ENCODE assay signal across 25 cellular contexts in the genomic region with DNA sequence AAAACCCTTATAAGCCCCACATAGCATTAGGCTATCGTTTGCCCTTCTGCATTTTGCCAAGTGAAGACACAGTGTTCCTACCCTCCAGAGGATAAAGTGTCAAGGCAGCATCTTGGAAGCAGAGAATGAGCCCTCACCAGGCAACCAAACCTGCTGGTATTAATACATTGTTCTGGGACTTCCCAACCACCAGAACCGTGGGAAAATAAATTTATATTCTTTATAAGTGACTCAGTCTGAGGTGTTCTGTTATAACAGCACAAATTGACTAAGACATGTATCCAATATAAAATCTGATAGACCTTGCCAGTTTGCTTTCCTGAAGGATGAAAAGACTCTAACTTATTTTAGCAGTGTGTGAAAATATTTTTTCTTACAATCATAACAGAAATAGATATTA.
"Had no signal": no experiment of that assay in that cellular context is flagged by ENCODE, and none has a peak within 500 bp of the region (broad histone marks: within the 10 kb centered on the region; RNA-seq: fewer than 3 reads in every experiment).

No MANE protein-coding gene starts in this region.

- H3K9me3 ChIP-seq: gastroesophageal sphincter had no signal

- H3K27ac ChIP-seq: gastroesophageal sphincter, heart right ventricle, VCaP had no signal

- H3K4me1 Mint-ChIP-seq: activated B cell treated with CpG ODN at 0.5 μM for 24 hours; activated T-helper 17 cell treated with anti-CD3 and anti-CD28 coated beads, Interleukin-2, amount 50 U/mL, for 72 hours had no signal

- ATAC-seq: activated CD4-positive, CD25-positive, alpha-beta regulatory T cell treated with anti-CD3 and anti-CD28 coated beads, Interleukin-2, amount 50 U/mL, for 24 hours; activated CD8-positive, alpha-beta T cell treated with anti-CD3 and anti-CD28 coated beads for 36 hours; activated T-cell treated with anti-CD3 and anti-CD28 coated beads, Interleukin-2, amount 50 U/mL, for 4 hours; activated T-helper 17 cell treated with anti-CD3 and anti-CD28 coated beads, Interleukin-2, amount 50 U/mL, for 72 hours; esophagus mucosa; gastroesophageal sphincter; heart right ventricle had no signal

- DNase-seq: activated B cell treated with CpG ODN at 0.5 μM for 24 hours; activated CD4-positive, alpha-beta T cell treated with anti-CD3 and anti-CD28 coated beads for 48 hours; activated CD4-positive, alpha-beta T cell treated with anti-CD3 and anti-CD28 coated beads, Interleukin-2, amount 50 U/mL, for 1 hour; activated CD4-positive, alpha-beta T cell treated with anti-CD3 and anti-CD28 coated beads, Interleukin-2, amount 50 U/mL, for 48 hours; activated CD8-positive, alpha-beta memory T cell treated with anti-CD3 and anti-CD28 coated beads for 24 hours; activated CD8-positive, alpha-beta T cell treated with anti-CD3 and anti-CD28 coated beads for 36 hours; activated effector memory CD4-positive, alpha-beta T cell treated with Interleukin-2 at 50 U/mL for 16 hours; activated gamma-delta T cell treated with Interleukin-2 at 50 U/mL for 16 hours; activated naive CD4-positive, alpha-beta T cell treated with anti-CD3 and anti-CD28 coated beads, Interleukin-2, amount 50 U/mL, for 16 hours; activated naive CD4-positive, alpha-beta T cell treated with Interleukin-2 at 50 U/mL for 16 hours; activated T-cell treated with anti-CD3 and anti-CD28 coated beads, Interleukin-2, amount 50 U/mL, for 4 hours; amniotic stem cell; anterior cingulate cortex; caudate nucleus; cortex of kidney; effector CD8-positive, alpha-beta T cell; foreskin melanocyte; heart right ventricle; T-helper 2 cell had no signal

- H3K27me3 ChIP-seq: gastroesophageal sphincter, heart right ventricle had no signal

- H3K4me1 ChIP-seq: gastroesophageal sphincter, heart right ventricle had no signal

- H3K36me3 ChIP-seq: gastroesophageal sphincter, heart right ventricle had no signal

- H3K27ac Mint-ChIP-seq: activated B cell treated with CpG ODN at 0.5 μM for 24 hours; activated CD8-positive, alpha-beta T cell treated with anti-CD3 and anti-CD28 coated beads for 36 hours; activated naive CD8-positive, alpha-beta T cell; activated T-helper 17 cell treated with anti-CD3 and anti-CD28 coated beads, Interleukin-2, amount 50 U/mL, for 72 hours had no signal

- H3K4me3 Mint-ChIP-seq: activated B cell treated with CpG ODN at 0.5 μM for 24 hours; activated CD8-positive, alpha-beta T cell treated with anti-CD3 and anti-CD28 coated beads for 36 hours; activated naive CD8-positive, alpha-beta T cell; activated T-cell treated with anti-CD3 and anti-CD28 coated beads, Interleukin-2, amount 50 U/mL, for 4 hours; activated T-helper 17 cell treated with anti-CD3 and anti-CD28 coated beads, Interleukin-2, amount 50 U/mL, for 72 hours had no signal

- H3K4me3 ChIP-seq: gastroesophageal sphincter, heart right ventricle had no signal

- H3K27me3 Mint-ChIP-seq: activated B cell treated with CpG ODN at 0.5 μM for 24 hours; activated CD8-positive, alpha-beta T cell treated with anti-CD3 and anti-CD28 coated beads for 36 hours; activated naive CD8-positive, alpha-beta T cell; activated T-helper 17 cell treated with anti-CD3 and anti-CD28 coated beads, Interleukin-2, amount 50 U/mL, for 72 hours had no signal

- H3K36me3 Mint-ChIP-seq: activated naive CD8-positive, alpha-beta T cell had no signal
